9 cellular contexts compared by ENCODE assay signal in genomic region chr21:42737969-42738590, GRCh38.
A peak's percentile ranks its signal among the peaks of the same experiment; 100 is the strongest.
DNase-seq lines count a peak whose midpoint lies in the region; ATAC-seq and TF ChIP-seq lines count a peak whose summit lies in the region.
"Had no signal": no experiment of that assay in that cellular context is flagged by ENCODE, and none has a peak within 500 bp of the region (broad histone marks: within the 10 kb centered on the region; RNA-seq: fewer than 3 reads in every experiment).

No MANE protein-coding gene starts in this region.

- peaks cover 6% of the 10 kb centered on the region; the same call in 1 of the 2 replicates for H3K36me3 ChIP-seq in GM23338 (ENCODE audit: insufficient read depth)
- peaks cover 12% of the 10 kb centered on the region for H3K36me3 ChIP-seq in rectal smooth muscle tissue (ENCODE audit: control insufficient read depth, insufficient read depth, low read length)
- H3K36me3 ChIP-seq: SJSA1 had no signal

- no peak for TF ChIP-seq CTCF in GM23338 (conservative IDR thresholded peaks at IDR 0.05; ENCODE audit: low read depth in 2 of 2)

- no peaks in the 10 kb centered on the region for H3K9me2 ChIP-seq in GM23338 (ENCODE audit: insufficient read depth)

- H3K4me1 Mint-ChIP-seq in GM23338: peaks cover 20% of the 10 kb centered on the region
- peaks cover 56% of the 10 kb centered on the region for H3K4me1 Mint-ChIP-seq in activated CD4-positive, alpha-beta memory T cell treated with anti-CD3 and anti-CD28 coated beads, Interleukin-2, amount 10 ng/mL, durations not matched to agents 7 days and 5 days

- peaks cover 11% of the 10 kb centered on the region for H3K27me3 Mint-ChIP-seq in GM23338 (ENCODE audit: insufficient read depth, low read depth, poor library complexity)
- peaks cover 2% of the 10 kb centered on the region for H3K27me3 Mint-ChIP-seq in activated CD4-positive, alpha-beta memory T cell treated with anti-CD3 and anti-CD28 coated beads, Interleukin-2, amount 10 ng/mL, durations not matched to agents 7 days and 5 days

- H3K27me3 ChIP-seq in GM23338 (ENCODE audit: insufficient read depth): no peaks in the 10 kb centered on the region
- H3K27me3 ChIP-seq in rectal smooth muscle tissue (ENCODE audit: control insufficient read depth, insufficient read depth, low read length): no peaks in the 10 kb centered on the region
- H3K27me3 ChIP-seq: SJSA1 had no signal

- no peaks in the 10 kb centered on the region for H3F3A ChIP-seq in GM23338 (replicated peaks; ENCODE audit: low read depth)

- H3K27ac ChIP-seq in GM23338 (ENCODE audit: low read depth) (peak overlapping the region; percentile 50), rectal smooth muscle tissue (ENCODE audit: low read depth, low read length) (peak overlapping the region; percentile 79)
- H3K27ac ChIP-seq: SJSA1 had no signal

- no peak overlapping the region for H3K27ac Mint-ChIP-seq in GM23338
- peak overlapping the region; percentile 94 for H3K27ac Mint-ChIP-seq in activated CD4-positive, alpha-beta memory T cell treated with anti-CD3 and anti-CD28 coated beads, Interleukin-2, amount 10 ng/mL, durations not matched to agents 7 days and 5 days

- H3K4me3 Mint-ChIP-seq in GM23338: no peak overlapping the region
- no peak overlapping the region for H3K4me3 Mint-ChIP-seq in activated CD4-positive, alpha-beta memory T cell treated with anti-CD3 and anti-CD28 coated beads, Interleukin-2, amount 10 ng/mL, durations not matched to agents 7 days and 5 days

- CTCF ChIA-PET in activated CD4-positive, alpha-beta memory T cell treated with anti-CD3 and anti-CD28 coated beads, Interleukin-2, amount 10 ng/mL, durations not matched to agents 7 days and 5 days (lab: Charles Lee): no interaction called here

- H3K9me3 Mint-ChIP-seq in GM23338: no peaks in the 10 kb centered on the region
- no peaks in the 10 kb centered on the region for H3K9me3 Mint-ChIP-seq in activated CD4-positive, alpha-beta memory T cell treated with anti-CD3 and anti-CD28 coated beads, Interleukin-2, amount 10 ng/mL, durations not matched to agents 7 days and 5 days

- H3K36me3 Mint-ChIP-seq in GM23338 (ENCODE audit: low read depth): peaks cover 30% of the 10 kb centered on the region
- peaks cover 23% of the 10 kb centered on the region for H3K36me3 Mint-ChIP-seq in activated CD4-positive, alpha-beta memory T cell treated with anti-CD3 and anti-CD28 coated beads, Interleukin-2, amount 10 ng/mL, durations not matched to agents 7 days and 5 days (ENCODE audit: low read depth)

- no peaks in the 10 kb centered on the region for H3K79me2 ChIP-seq in GM23338 (replicated peaks; ENCODE audit: insufficient read depth)

- peak; percentile 35; the same call in 2 of the 3 replicates for ATAC-seq in GM23338
- ATAC-seq in GM18498 (IDR thresholded peaks at IDR 0.05; ENCODE audit: unreplicated experiment): no peak

- POLR2A ChIA-PET in activated CD4-positive, alpha-beta memory T cell treated with anti-CD3 and anti-CD28 coated beads, Interleukin-2, amount 10 ng/mL, durations not matched to agents 7 days and 5 days (lab: Charles Lee): interaction anchor here (0.7 to 3.0 kb wide), 8 partner anchors 9 to 228 kb away, joined by 3 to 16 read pairs (median 3); partner anchors contain the start of gene PDE9A

- DNase-seq in GM23338 (ENCODE audit: low spot score) (no peak), globus pallidus (ENCODE audit: low spot score) (peak; percentile 54), NCI-H1694 treated with DMSO at 0.1 percent for 48 hours (lab: John Stamatoyannopoulos, UW) (no peak)
- DNase-seq in activated CD4-positive, alpha-beta memory T cell treated with anti-CD3 and anti-CD28 coated beads, Interleukin-2, amount 10 ng/mL, durations not matched to agents 7 days and 5 days: peak; percentile 20
- DNase-seq in activated CD4-positive, CD25-positive, alpha-beta regulatory T cell treated with anti-CD3 and anti-CD28 coated beads, Interleukin-2, amount 50 U/mL, for 72 hours: no peak
- DNase-seq in effector CD8-positive, alpha-beta T cell (lab: John Stamatoyannopoulos, UW): no peak

- peaks cover 4% of the 10 kb centered on the region; the same call in 1 of the 2 replicates for H3K4me1 ChIP-seq in GM23338 (ENCODE audit: insufficient read depth)
- H3K4me1 ChIP-seq in rectal smooth muscle tissue (ENCODE audit: control insufficient read depth, insufficient read depth, low read length): peaks cover 18% of the 10 kb centered on the region

- no peak overlapping the region for H3K9ac ChIP-seq in rectal smooth muscle tissue (ENCODE audit: low read length)

- no peak overlapping the region for H3K4me2 ChIP-seq in GM23338

- H2AFZ ChIP-seq in GM23338: no peak overlapping the region

- H3K4me3 ChIP-seq in GM23338 (no peak overlapping the region), rectal smooth muscle tissue (ENCODE audit: low read length) (no peak overlapping the region)
- H3K4me3 ChIP-seq: SJSA1 had no signal

- H4K20me1 ChIP-seq in GM23338 (replicated peaks; ENCODE audit: insufficient read depth): no peaks in the 10 kb centered on the region; the same call in 1 of the 2 replicates

TF ChIP-seq in GM23338, 12 proteins besides CTCF, POLR2A, EP300 and RAD21:
- TF ChIP-seq CREB1 (CRISPR knock-in tag; IDR thresholded peaks at IDR 0.05; ENCODE audit: low read depth): no peak

Comparison
In these comparisons a context has a peak if more than half of its experiments do, and no peak if none do; other contexts are left out.
1. DNase-seq: peak in activated CD4-positive, alpha-beta memory T cell treated with anti-CD3 and anti-CD28 coated beads, Interleukin-2, amount 10 ng/mL, durations not matched to agents 7 days and 5 days (single experiment) and globus pallidus (single experiment); none in GM23338 (single experiment), activated CD4-positive, CD25-positive, alpha-beta regulatory T cell treated with anti-CD3 and anti-CD28 coated beads, Interleukin-2, amount 50 U/mL, for 72 hours (single experiment), NCI-H1694 treated with DMSO at 0.1 percent for 48 hours (single experiment) and effector CD8-positive, alpha-beta T cell (single experiment).